In genomic region chr3:97763586-97764148, GRCh38 we compare ENCODE assay signal across 8 cellular contexts. TPM values are rescaled to one million over a fixed set of nuclear protein-coding genes. Genes with fewer than 3 reads are reported as not detected.
DNase-seq lines count a peak whose midpoint lies in the region; ATAC-seq and TF ChIP-seq lines count a peak whose summit lies in the region.

No MANE protein-coding gene starts in this region.

- H3K79me2 ChIP-seq in HCT116 (ENCODE audit: insufficient read depth, low read length), result no peaks in the 10 kb centered on the region

- H3K27ac ChIP-seq in A673 (ENCODE audit: low read depth, low read length, poor library complexity, severe bottlenecking) (peak overlapping the region; percentile 69), HCT116 (ENCODE audit: low read depth, low read length) (peak overlapping the region; percentile 40), angular gyrus (ENCODE audit: low read depth, low read length) (peak overlapping the region; percentile 74), lower lobe of right lung (peak overlapping the region; percentile 80), uterus (peak overlapping the region; percentile 69 to 81)

- H3K9me2 ChIP-seq in HCT116 (ENCODE audit: insufficient read depth), result no peaks in the 10 kb centered on the region

- H3K9me3 ChIP-seq in A673 (ENCODE audit: low read depth, low read length, poor library complexity, severe bottlenecking) (no peaks in the 10 kb centered on the region), HCT116 (ENCODE audit: control insufficient read depth in 1 of 2, insufficient read depth in 1 of 2, low read depth in 1 of 2, low read length in 2 of 2) (no peaks in the 10 kb centered on the region), lower lobe of right lung (no peaks in the 10 kb centered on the region), uterus (no peaks in the 10 kb centered on the region)

- intact Hi-C loops in A673 (cut with micrococcal nuclease; ENCODE audit: unreplicated experiment) (no loop called here), HCT116 (cut with micrococcal nuclease) (no loop called here), lower lobe of right lung (cut with DNase I) (no loop called here), uterus (cut with DNase I; ENCODE audit: low total_unique reads) (no loop called here)

- BruUV-seq in A673 (replicated peaks; lab: Mats Ljungman, UMichigan), result TSS peak; percentile 78
- TSS peak; percentile 74 for BruUV-seq in HCT116 (replicated peaks; lab: Mats Ljungman, UMichigan)

- TF ChIP-seq RAD21 in HCT116 (IDR thresholded peaks at IDR 0.05; ENCODE audit: low read depth), result no peak

- POLR2A ChIA-PET in A673 (lab: Charles Lee; ENCODE audit: low non-redundant PET), result no interaction called here
- POLR2A ChIA-PET in HCT116 (lab: Charles Lee), result no interaction called here

- TF ChIP-seq CTCF in A673 (conservative IDR thresholded peaks at IDR 0.05; ENCODE audit: low read depth, low read length) (no peak), HCT116 (IDR thresholded peaks at IDR 0.05 in 2 of 3, conservative IDR thresholded peaks at IDR 0.05 in 1 of 3; ENCODE audit: borderline replicate concordance in 1 of 3, insufficient read depth in 1 of 3, low read depth in 2 of 3, low read length in 2 of 3) (no peak), lower lobe of right lung (IDR thresholded peaks at IDR 0.05) (no peak), uterus (IDR thresholded peaks at IDR 0.05) (no peak)

- CTCF ChIA-PET in A673 (lab: Charles Lee), result interaction anchor here (1.0 kb wide), 1 partner anchor 259 kb away, joined by 4 read pairs; no protein-coding TSS in a partner anchor
- CTCF ChIA-PET in HCT116 (lab: Charles Lee), result no interaction called here

- peaks cover 7% of the 10 kb centered on the region for H3K4me1 ChIP-seq in A673 (ENCODE audit: insufficient read depth, low read length, poor library complexity, severe bottlenecking)
- H3K4me1 ChIP-seq in HCT116 (ENCODE audit: control insufficient read depth in 1 of 2, insufficient read depth in 2 of 2, low read length in 2 of 2), result peaks cover 0 to 3% of the 10 kb centered on the region in 2 experiments; a peak in 1 of 4 replicates
- peaks cover 18% of the 10 kb centered on the region for H3K4me1 ChIP-seq in lower lobe of right lung
- peaks cover 0 to 7% of the 10 kb centered on the region in 2 donors for H3K4me1 ChIP-seq in uterus

- H3K36me3 ChIP-seq in A673 (ENCODE audit: insufficient read depth, low read length, poor library complexity, severe bottlenecking) (no peaks in the 10 kb centered on the region), HCT116 (ENCODE audit: control insufficient read depth in 1 of 2, insufficient read depth in 2 of 2, low read length in 2 of 2) (no peaks in the 10 kb centered on the region), lower lobe of right lung (peaks cover under 1% of the 10 kb centered on the region), uterus (no peaks in the 10 kb centered on the region)

- H3K4me2 ChIP-seq in HCT116 (ENCODE audit: low read length), result peak overlapping the region; percentile 70

- H3K9ac ChIP-seq in HCT116 (ENCODE audit: low read length), result peak overlapping the region; percentile 47

- ATAC-seq in HCT116 (no peak), lower lobe of right lung (no peak), GM19324 (IDR thresholded peaks at IDR 0.05; ENCODE audit: low FRiP score, unreplicated experiment) (no peak), esophagus mucosa (no peak)

- H4K20me1 ChIP-seq in HCT116 (ENCODE audit: insufficient read depth), result no peaks in the 10 kb centered on the region

- H3K4me3 ChIP-seq in A673 (ENCODE audit: low read depth, low read length, poor library complexity, severe bottlenecking) (peak overlapping the region; percentile 66), HCT116 (replicated peaks in 1 of 2; ENCODE audit: low read depth in 1 of 2, low read length in 2 of 2) (peak overlapping the region; percentile 61 to 63), lower lobe of right lung (peak overlapping the region; percentile 96), uterus (peak overlapping the region; percentile 73 to 83)

- no peak for TF ChIP-seq POLR2A in HCT116 (IDR thresholded peaks at IDR 0.05; ENCODE audit: borderline replicate concordance, extremely low read depth, insufficient read depth, insufficient read length)
- no peak for TF ChIP-seq POLR2A in uterus (IDR thresholded peaks at IDR 0.05)

- RAD21 ChIA-PET in HCT116 (lab: Charles Lee; ENCODE audit: low non-redundant PET in 1 of 2, low total read pairs in 2 of 2, uncharacterized antibody in 2 of 2, unreplicated experiment in 2 of 2), result no interaction called here

- no peaks in the 10 kb centered on the region for H3K27me3 ChIP-seq in A673 (replicated peaks; ENCODE audit: insufficient read depth, low read depth, low read length, poor library complexity)
- H3K27me3 ChIP-seq in HCT116 (ENCODE audit: insufficient read depth, low read length), result no peaks in the 10 kb centered on the region
- no peaks in the 10 kb centered on the region for H3K27me3 ChIP-seq in lower lobe of right lung (ENCODE audit: low read depth)
- H3K27me3 ChIP-seq in uterus, result no peaks in the 10 kb centered on the region

- DNase-seq in A673 (ENCODE audit: low spot score) (no peak), HCT116 (ENCODE audit: low read depth, low spot score) (no peak), lower lobe of right lung (no peak), uterus (no peak), dermis blood vessel endothelial cell (no peak)

- peak overlapping the region; percentile 46 for H2AFZ ChIP-seq in HCT116 (ENCODE audit: low read depth, low read length, poor library complexity, severe bottlenecking)

TF ChIP-seq in HCT116, 20 proteins besides CTCF, POLR2A, EP300 and RAD21:
- TF ChIP-seq REST (IDR thresholded peaks at IDR 0.05; ENCODE audit: low read depth), result no peak
- no peak for TF ChIP-seq POLR2AphosphoS5 (IDR thresholded peaks at IDR 0.05; ENCODE audit: low read depth, low read length)
- no peak for TF ChIP-seq SIN3A (IDR thresholded peaks at IDR 0.05; ENCODE audit: low read depth)
- TF ChIP-seq EGR1 (IDR thresholded peaks at IDR 0.05; ENCODE audit: low read depth), result no peak

RNA-seq across cellular contexts. Expression of gene ARL6, which starts 0.9 kb away (rescaled TPM):
- total RNA-seq in A673 (2021), result 8.1 and 8.4 TPM in 2 replicates
- 2.9 TPM for total RNA-seq in HCT116 (2021; ENCODE audit: unreplicated experiment)
- polyA plus RNA-seq in HCT116 (2012), result 0.80 and 1.4 TPM in 2 replicates
- 14.0 TPM for total RNA-seq in lower lobe of right lung
- 10 to 100 TPM; 14.6 to 42.5 (median 19.7) TPM for total RNA-seq in uterus
- 3.5 TPM for total RNA-seq in esophagus mucosa
- 6.7 and 7.5 TPM in 2 replicates for total RNA-seq in dermis blood vessel endothelial cell

RNA-seq across cellular contexts. Expression of gene CRYBG3, which starts 58.1 kb away (rescaled TPM):
- total RNA-seq in A673 (2021) (8.6 and 8.7 TPM in 2 replicates), HCT116 (2021; ENCODE audit: unreplicated experiment) (7.5 TPM), lower lobe of right lung (30.1 TPM), uterus (10 to 100 TPM; 17.4 to 41.5 (median 38.1) TPM), esophagus mucosa (18.3 TPM), dermis blood vessel endothelial cell (36.9 and 43.2 TPM in 2 replicates)
- 3.8 and 4.7 TPM in 2 replicates for polyA plus RNA-seq in HCT116 (2012)
